In genomic region chr12:107053709-107054108, GRCh38 we compare ENCODE assay signal across 34 cellular contexts.
"Had no signal": no experiment of that assay in that cellular context is flagged by ENCODE, and none has a peak within 500 bp of the region (broad histone marks: within the 10 kb centered on the region; RNA-seq: fewer than 3 reads in every experiment).

No MANE protein-coding gene starts in this region.

- H3K4me1 Mint-ChIP-seq: activated B cell treated with CpG ODN at 0.5 μM for 24 hours had no signal

- H3K4me1 ChIP-seq: breast epithelium had no signal

- H3K27ac ChIP-seq: body of pancreas, brain microvascular endothelial cell, breast epithelium, VCaP had no signal

- H3K4me3 Mint-ChIP-seq: activated B cell treated with CpG ODN at 0.5 μM for 24 hours; activated CD4-positive, alpha-beta memory T cell treated with anti-CD3 and anti-CD28 coated beads for 36 hours; activated CD4-positive, alpha-beta T cell treated with anti-CD3 and anti-CD28 coated beads, Interleukin-2, amount 10 ng/mL, durations not matched to agents 24 days and 14 days; activated CD8-positive, alpha-beta T cell treated with anti-CD3 and anti-CD28 coated beads for 36 hours; activated naive CD4-positive, alpha-beta T cell treated with anti-CD3 and anti-CD28 coated beads, Interleukin-2, amount 10 ng/mL, durations not matched to agents 7 days and 5 days; activated naive CD4-positive, alpha-beta T cell treated with anti-CD3 and anti-CD28 coated beads, Interleukin-2, amount 50 U/mL, for 24 hours; activated naive CD8-positive, alpha-beta T cell; activated naive CD8-positive, alpha-beta T cell treated with anti-CD3 and anti-CD28 coated beads, Interleukin-2, amount 10 ng/mL, durations not matched to agents 7 days and 5 days; activated naive CD8-positive, alpha-beta T cell treated with anti-CD3 and anti-CD28 coated beads, Interleukin-2, amount 50 U/mL, for 24 hours; activated T-cell treated with anti-CD3 and anti-CD28 coated beads, Interleukin-2, amount 50 U/mL, for 4 hours; activated T-cell treated with anti-CD3 and anti-CD28 coated beads, Interleukin-2, amount 50 U/mL, for 72 hours; activated T-helper 1 cell treated with anti-CD3 and anti-CD28 coated beads, Interleukin-12 subunit alpha, Interleukin-12 subunit beta, Interleukin-2, Interleukin-4 antibody, amounts not matched to agents 30 ng/mL and 10 ng/mL and 1 ng/mL, durations not matched to agents 14 hours and 24 hours and 36 hours; activated T-helper 17 cell treated with anti-CD3 and anti-CD28 coated beads, Interleukin-2, amount 50 U/mL, for 72 hours; T-helper 1 cell treated with Interleukin-12 subunit alpha and Interleukin-12 subunit beta and Interleukin-4 antibody, amounts not matched to agents 30 μg/mL and 1 μg/mL, for 36 hours; T-helper 2 cell treated with Interferon-gamma antibody and Interleukin-4, amounts not matched to agents 5 μg/mL and 100 μg/mL, for 36 hours had no signal

- H3K4me3 ChIP-seq: body of pancreas, breast epithelium had no signal

- H3K36me3 ChIP-seq: brain microvascular endothelial cell, breast epithelium had no signal

- H3K27me3 Mint-ChIP-seq: activated B cell treated with CpG ODN at 0.5 μM for 24 hours; activated CD4-positive, alpha-beta memory T cell treated with anti-CD3 and anti-CD28 coated beads for 36 hours; activated CD4-positive, alpha-beta T cell treated with anti-CD3 and anti-CD28 coated beads, Interleukin-2, amount 10 ng/mL, durations not matched to agents 24 days and 14 days; activated CD8-positive, alpha-beta T cell treated with anti-CD3 and anti-CD28 coated beads for 36 hours; activated naive CD4-positive, alpha-beta T cell treated with anti-CD3 and anti-CD28 coated beads, Interleukin-2, amount 10 ng/mL, durations not matched to agents 7 days and 5 days; activated naive CD4-positive, alpha-beta T cell treated with anti-CD3 and anti-CD28 coated beads, Interleukin-2, amount 50 U/mL, for 24 hours; activated naive CD8-positive, alpha-beta T cell; activated naive CD8-positive, alpha-beta T cell treated with anti-CD3 and anti-CD28 coated beads, Interleukin-2, amount 10 ng/mL, durations not matched to agents 7 days and 5 days; activated naive CD8-positive, alpha-beta T cell treated with anti-CD3 and anti-CD28 coated beads, Interleukin-2, amount 50 U/mL, for 24 hours; activated T-helper 17 cell treated with anti-CD3 and anti-CD28 coated beads, Interleukin-2, amount 50 U/mL, for 72 hours had no signal

- H3K9me3 ChIP-seq: body of pancreas had no signal

- H3K27me3 ChIP-seq: body of pancreas, brain microvascular endothelial cell, breast epithelium had no signal

- H3K9me3 Mint-ChIP-seq: activated CD4-positive, alpha-beta T cell treated with anti-CD3 and anti-CD28 coated beads, Interleukin-2, amount 10 ng/mL, durations not matched to agents 24 days and 14 days had no signal

- H3K27ac Mint-ChIP-seq: activated B cell treated with CpG ODN at 0.5 μM for 24 hours; activated CD4-positive, alpha-beta memory T cell treated with anti-CD3 and anti-CD28 coated beads for 36 hours; activated CD4-positive, alpha-beta T cell treated with anti-CD3 and anti-CD28 coated beads, Interleukin-2, amount 10 ng/mL, durations not matched to agents 24 days and 14 days; activated CD8-positive, alpha-beta T cell treated with anti-CD3 and anti-CD28 coated beads for 36 hours; activated naive CD4-positive, alpha-beta T cell treated with anti-CD3 and anti-CD28 coated beads, Interleukin-2, amount 10 ng/mL, durations not matched to agents 7 days and 5 days; activated naive CD4-positive, alpha-beta T cell treated with anti-CD3 and anti-CD28 coated beads, Interleukin-2, amount 50 U/mL, for 24 hours; activated naive CD8-positive, alpha-beta T cell; activated naive CD8-positive, alpha-beta T cell treated with anti-CD3 and anti-CD28 coated beads, Interleukin-2, amount 10 ng/mL, durations not matched to agents 7 days and 5 days; activated naive CD8-positive, alpha-beta T cell treated with anti-CD3 and anti-CD28 coated beads, Interleukin-2, amount 50 U/mL, for 24 hours; activated T-cell treated with anti-CD3 and anti-CD28 coated beads, Interleukin-2, amount 50 U/mL, for 72 hours; activated T-helper 1 cell treated with anti-CD3 and anti-CD28 coated beads, Interleukin-12 subunit alpha, Interleukin-12 subunit beta, Interleukin-2, Interleukin-4 antibody, amounts not matched to agents 30 ng/mL and 10 ng/mL and 1 ng/mL, durations not matched to agents 14 hours and 24 hours and 36 hours; activated T-helper 17 cell treated with anti-CD3 and anti-CD28 coated beads, Interleukin-2, amount 50 U/mL, for 72 hours; T-helper 1 cell treated with Interleukin-12 subunit alpha and Interleukin-12 subunit beta and Interleukin-4 antibody, amounts not matched to agents 30 μg/mL and 1 μg/mL, for 36 hours; T-helper 2 cell treated with Interferon-gamma antibody and Interleukin-4, amounts not matched to agents 5 μg/mL and 100 μg/mL, for 36 hours had no signal

- DNase-seq: activated B cell treated with CpG ODN at 0.5 μM for 24 hours; activated CD4-positive, alpha-beta memory T cell treated with anti-CD3 and anti-CD28 coated beads for 36 hours; activated CD4-positive, alpha-beta T cell treated with anti-CD3 and anti-CD28 coated beads for 4 hours; activated CD4-positive, alpha-beta T cell treated with anti-CD3 and anti-CD28 coated beads, Interleukin-2, amount 10 ng/mL, durations not matched to agents 24 days and 14 days; activated CD4-positive, alpha-beta T cell treated with anti-CD3 and anti-CD28 coated beads, Interleukin-2, amount 50 U/mL, for 1 hour; activated CD4-positive, alpha-beta T cell treated with anti-CD3 and anti-CD28 coated beads, Interleukin-2, amount 50 U/mL, for 4 hours; activated CD4-positive, CD25-positive, alpha-beta regulatory T cell treated with anti-CD3 and anti-CD28 coated beads, Interleukin-2, amount 50 U/mL, for 72 hours; activated CD8-positive, alpha-beta memory T cell treated with anti-CD3 and anti-CD28 coated beads, Interleukin-2, amount 50 U/mL, for 4 hours; activated CD8-positive, alpha-beta T cell treated with anti-CD3 and anti-CD28 coated beads for 36 hours; activated effector memory CD4-positive, alpha-beta T cell treated with Interleukin-2 at 50 U/mL for 16 hours; activated gamma-delta T cell; activated naive CD4-positive, alpha-beta T cell treated with anti-CD3 and anti-CD28 coated beads, Interleukin-2, amount 10 ng/mL, durations not matched to agents 7 days and 5 days; activated naive CD4-positive, alpha-beta T cell treated with Interleukin-2 at 50 U/mL for 16 hours; activated naive CD8-positive, alpha-beta T cell treated with anti-CD3 and anti-CD28 coated beads, Interleukin-2, amount 10 ng/mL, durations not matched to agents 7 days and 5 days; activated naive CD8-positive, alpha-beta T cell treated with anti-CD3 and anti-CD28 coated beads, Interleukin-2, amount 50 U/mL, for 24 hours; activated T-cell treated with anti-CD3 and anti-CD28 coated beads for 4 hours; activated T-cell treated with anti-CD3 and anti-CD28 coated beads, Interleukin-2, amount 50 U/mL, for 1 hour; activated T-cell treated with anti-CD3 and anti-CD28 coated beads, Interleukin-2, amount 50 U/mL, for 4 hours; activated T-cell treated with anti-CD3 and anti-CD28 coated beads, Interleukin-2, amount 50 U/mL, for 72 hours; amniotic stem cell; aorta; body of pancreas; brain microvascular endothelial cell; central memory CD4-positive, alpha-beta T cell; T-helper 2 cell; T-helper 9 cell had no signal
